21 cellular contexts compared by ENCODE assay signal in the genomic region with DNA sequence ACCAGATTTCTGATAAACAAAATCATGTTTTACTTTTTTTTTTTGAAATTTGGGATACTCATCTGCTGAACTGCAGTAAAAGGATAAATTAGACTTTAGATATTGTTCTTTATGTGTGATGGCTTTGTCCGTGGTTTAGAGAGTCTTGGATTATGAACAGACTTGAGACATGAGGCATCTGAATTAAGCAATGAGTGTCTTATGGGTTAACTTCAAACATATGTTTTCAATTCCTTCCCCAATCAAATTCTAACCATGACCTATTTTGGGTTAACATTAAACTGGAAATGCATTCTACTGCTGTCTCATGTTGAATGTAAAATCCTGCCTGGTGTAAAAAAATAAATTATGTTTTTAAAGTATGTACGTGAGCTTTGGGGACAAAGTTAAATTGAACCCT.
DNase-seq lines count a peak whose midpoint lies in the region; ATAC-seq and TF ChIP-seq lines count a peak whose summit lies in the region.
"Had no signal": no experiment of that assay in that cellular context is flagged by ENCODE, and none has a peak within 500 bp of the region (broad histone marks: within the 10 kb centered on the region; RNA-seq: fewer than 3 reads in every experiment).

No MANE protein-coding gene starts in this region.

- H3K4me3 ChIP-seq in AG10803 (ENCODE audit: low read length) (no peak overlapping the region), smooth muscle cell (no peak overlapping the region), ovary (no peak overlapping the region)
- H3K4me3 ChIP-seq: HAP-1 had no signal

- peaks cover 11% of the 10 kb centered on the region in 2 donors for H3K9me3 Mint-ChIP-seq in stimulated activated naive CD8-positive, alpha-beta T cell treated with anti-CD3 and anti-CD28 coated beads, Interleukin-15, amount 100 ng/mL, for 72 hours

- no peaks in the 10 kb centered on the region for H3K36me3 ChIP-seq in smooth muscle cell (ENCODE audit: low read depth)
- H3K36me3 ChIP-seq in ovary = no peaks in the 10 kb centered on the region
- H3K36me3 ChIP-seq: HAP-1 had no signal

- no peaks in the 10 kb centered on the region for H3F3A ChIP-seq in smooth muscle cell (ENCODE audit: low read depth)

- DNase-seq in AG10803 (ENCODE audit: low read depth) = peak; percentile 55
- DNase-seq in MV-4-11 (lab: John Stamatoyannopoulos, UW) = peak; percentile 8
- DNase-seq in fibroblast of gingiva (ENCODE audit: low read depth) = peak; percentile 44
- no peak for DNase-seq in smooth muscle cell (lab: John Stamatoyannopoulos, UW; ENCODE audit: unreplicated experiment)
- DNase-seq in ovary = no peak
- no peak for DNase-seq in stimulated activated naive CD8-positive, alpha-beta T cell treated with anti-CD3 and anti-CD28 coated beads, Interleukin-15, amount 100 ng/mL, for 72 hours
- DNase-seq: ACHN; C1 segment of cervical spinal cord; CD4-positive, CD25-positive, alpha-beta regulatory T cell; CD8-positive, alpha-beta memory T cell; COR-L47; DMS 273 treated with DMSO at 0.1 percent for 48 hours; DMS53; DND-41; EL; KBM-7 had no signal

- H3K9ac ChIP-seq in smooth muscle cell (ENCODE audit: low read depth) = no peak overlapping the region

- intact Hi-C loops in ovary (cut with DNase I) = no loop called here

- no peak overlapping the region for H3K4me3 Mint-ChIP-seq in stimulated activated naive CD8-positive, alpha-beta T cell treated with anti-CD3 and anti-CD28 coated beads, Interleukin-15, amount 100 ng/mL, for 72 hours
- H3K4me3 Mint-ChIP-seq: B cell; CD4-positive, CD25-positive, alpha-beta regulatory T cell; CD8-positive, alpha-beta memory T cell; IgD-negative memory B cell had no signal

- no peak for TF ChIP-seq POLR2A in ovary (IDR thresholded peaks at IDR 0.05)

- H3K4me1 Mint-ChIP-seq in stimulated activated naive CD8-positive, alpha-beta T cell treated with anti-CD3 and anti-CD28 coated beads, Interleukin-15, amount 100 ng/mL, for 72 hours = no peaks in the 10 kb centered on the region
- H3K4me1 Mint-ChIP-seq: B cell; CD4-positive, CD25-positive, alpha-beta regulatory T cell; CD8-positive, alpha-beta memory T cell; IgD-negative memory B cell had no signal

- no peaks in the 10 kb centered on the region for H3K79me2 ChIP-seq in smooth muscle cell (ENCODE audit: low read depth)

- H3K4me1 ChIP-seq in smooth muscle cell (ENCODE audit: low read depth) = peaks cover 23% of the 10 kb centered on the region
- no peaks in the 10 kb centered on the region for H3K4me1 ChIP-seq in ovary (ENCODE audit: insufficient read depth)

- peak overlapping the region; percentile 33 for H2AFZ ChIP-seq in smooth muscle cell (ENCODE audit: low read depth)

- no peaks in the 10 kb centered on the region for H4K20me1 ChIP-seq in smooth muscle cell (ENCODE audit: low read depth)

- no peak for ATAC-seq in stimulated activated naive CD8-positive, alpha-beta T cell treated with anti-CD3 and anti-CD28 coated beads, Interleukin-15, amount 100 ng/mL, for 72 hours
- ATAC-seq in HG03139 (IDR thresholded peaks at IDR 0.05; ENCODE audit: unreplicated experiment) = no peak
- ATAC-seq: HepG2 had no signal

- no peak overlapping the region for H3K27ac Mint-ChIP-seq in stimulated activated naive CD8-positive, alpha-beta T cell treated with anti-CD3 and anti-CD28 coated beads, Interleukin-15, amount 100 ng/mL, for 72 hours
- H3K27ac Mint-ChIP-seq: B cell; CD4-positive, CD25-positive, alpha-beta regulatory T cell; CD8-positive, alpha-beta memory T cell; IgD-negative memory B cell had no signal

- peaks cover 28% of the 10 kb centered on the region for H3K27me3 Mint-ChIP-seq in stimulated activated naive CD8-positive, alpha-beta T cell treated with anti-CD3 and anti-CD28 coated beads, Interleukin-15, amount 100 ng/mL, for 72 hours
- H3K27me3 Mint-ChIP-seq: B cell had no signal

- TF ChIP-seq CTCF in AG10803 (conservative IDR thresholded peaks at IDR 0.05; ENCODE audit: low read length) = no peak
- no peak for TF ChIP-seq CTCF in smooth muscle cell (IDR thresholded peaks at IDR 0.05; ENCODE audit: borderline replicate concordance, insufficient read depth, poor library complexity, severe bottlenecking)
- no peak for TF ChIP-seq CTCF in ovary (IDR thresholded peaks at IDR 0.05)

- WGBS in smooth muscle cell (ENCODE audit: low lambda C conversion rate) = 61% methylated on average over 2 of the region's 2 CpGs
- WGBS in ovary, 3 donors = 70 to 85% (median 84%) methylated on average over 2 of the region's 2 CpGs

- H3K4me2 ChIP-seq in smooth muscle cell = no peak overlapping the region

- no peak for TF ChIP-seq EP300 in ovary (IDR thresholded peaks at IDR 0.05)

- H3K9me3 ChIP-seq in smooth muscle cell (replicated peaks; ENCODE audit: low read depth) (no peaks in the 10 kb centered on the region), ovary (no peaks in the 10 kb centered on the region)
- H3K9me3 ChIP-seq: HAP-1 had no signal

- H3K27me3 ChIP-seq in smooth muscle cell (ENCODE audit: low read depth) = no peaks in the 10 kb centered on the region
- no peaks in the 10 kb centered on the region for H3K27me3 ChIP-seq in ovary

- no peak overlapping the region for H3K27ac ChIP-seq in smooth muscle cell (ENCODE audit: low read depth)
- no peak overlapping the region for H3K27ac ChIP-seq in ovary

Comparison
In these comparisons a context has a peak if more than half of its experiments do, and no peak if none do; other contexts are left out.
1. DNase-seq: peak in AG10803 (single experiment), MV-4-11 (single experiment) and fibroblast of gingiva (single experiment); none in smooth muscle cell (single experiment), ovary (0 of 5) and stimulated activated naive CD8-positive, alpha-beta T cell treated with anti-CD3 and anti-CD28 coated beads, Interleukin-15, amount 100 ng/mL, for 72 hours (0 of 2).